11 cellular contexts compared by ENCODE assay signal in genomic region chr18:76452357-76452756, GRCh38. TPM values are rescaled to one million over a fixed set of nuclear protein-coding genes. Genes with fewer than 3 reads are reported as not detected.
DNase-seq lines count a peak whose midpoint lies in the region; ATAC-seq and TF ChIP-seq lines count a peak whose summit lies in the region.
"Had no signal": no experiment of that assay in that cellular context is flagged by ENCODE, and none has a peak within 500 bp of the region (broad histone marks: within the 10 kb centered on the region; RNA-seq: fewer than 3 reads in every experiment).

No MANE protein-coding gene starts in this region.

- H2AFZ ChIP-seq in mesenchymal stem cell (ENCODE audit: low read depth, low read length), result no peak overlapping the region

- no peak overlapping the region for H4K91ac ChIP-seq in mesenchymal stem cell (ENCODE audit: low read length)

- peak overlapping the region; percentile 96 for H3K9ac ChIP-seq in mesenchymal stem cell (ENCODE audit: low read length)

- H3K27me3 Mint-ChIP-seq in activated T-helper 1 cell treated with anti-CD3 and anti-CD28 coated beads, Interleukin-12 subunit alpha, Interleukin-12 subunit beta, Interleukin-2, Interleukin-4 antibody, amounts not matched to agents 30 ng/mL and 10 ng/mL and 1 ng/mL, durations not matched to agents 14 hours and 24 hours and 36 hours (ENCODE audit: insufficient read depth), result peaks cover 39% of the 10 kb centered on the region

- no peak for DNase-seq in right atrium auricular region (ENCODE audit: low spot score)
- no peak for DNase-seq in heart right ventricle
- no peak for DNase-seq in activated T-helper 1 cell treated with anti-CD3 and anti-CD28 coated beads, Interleukin-12 subunit alpha, Interleukin-12 subunit beta, Interleukin-2, Interleukin-4 antibody, amounts not matched to agents 30 ng/mL and 10 ng/mL and 1 ng/mL, durations not matched to agents 14 hours and 24 hours and 36 hours (ENCODE audit: low spot score)
- peak; percentile 81 for DNase-seq in mesenchymal stem cell
- DNase-seq in uterus, result no peak
- no peak for DNase-seq in left colon
- DNase-seq in kidney tubule cell (ENCODE audit: low spot score), result no peak
- DNase-seq in GOT3 (lab: John Stamatoyannopoulos, UW), result no peak
- DNase-seq: DMS 273 treated with DMSO at 0.1 percent for 48 hours, kidney, NCI-H2171 treated with DMSO at 0.1 percent for 48 hours had no signal

- no peak for TF ChIP-seq CTCF in right atrium auricular region (IDR thresholded peaks at IDR 0.05)
- TF ChIP-seq CTCF in heart right ventricle (IDR thresholded peaks at IDR 0.05), result no peak
- TF ChIP-seq CTCF in uterus (IDR thresholded peaks at IDR 0.05), result no peak

- WGBS in heart right ventricle, 2 donors, result 62 to 67% methylated on average over 8 of the region's 8 CpGs
- WGBS in mesenchymal stem cell, result 6% methylated on average over 6 of the region's 8 CpGs

- H3K79me1 ChIP-seq in mesenchymal stem cell (replicated peaks; ENCODE audit: low read length, poor library complexity, severe bottlenecking), result peaks cover 11% of the 10 kb centered on the region

- ATAC-seq in heart right ventricle (no peak), left colon (no peak)

- H3K27me3 ChIP-seq in right atrium auricular region, result no peaks in the 10 kb centered on the region
- no peaks in the 10 kb centered on the region for H3K27me3 ChIP-seq in heart right ventricle
- H3K27me3 ChIP-seq in mesenchymal stem cell (ENCODE audit: control insufficient read depth in 1 of 2, insufficient read depth in 1 of 2, low read length in 2 of 2), result no peaks in the 10 kb centered on the region
- H3K27me3 ChIP-seq in uterus, result no peaks in the 10 kb centered on the region

- no peak overlapping the region for H2AK5ac ChIP-seq in mesenchymal stem cell (ENCODE audit: low read length, severe bottlenecking)

- H3K4me1 ChIP-seq in right atrium auricular region (peaks cover 0 to 51% of the 10 kb centered on the region in 2 donors), heart right ventricle (peaks cover 2 to 90% (median 65%) of the 10 kb centered on the region in 9 donors), mesenchymal stem cell (ENCODE audit: control insufficient read depth, insufficient read depth, low read depth, low read length) (peaks cover 36% of the 10 kb centered on the region), uterus (peaks cover 11 to 14% of the 10 kb centered on the region in 2 donors)

- H3K9me3 Mint-ChIP-seq in activated T-helper 1 cell treated with anti-CD3 and anti-CD28 coated beads, Interleukin-12 subunit alpha, Interleukin-12 subunit beta, Interleukin-2, Interleukin-4 antibody, amounts not matched to agents 30 ng/mL and 10 ng/mL and 1 ng/mL, durations not matched to agents 14 hours and 24 hours and 36 hours, result no peaks in the 10 kb centered on the region

- no peak overlapping the region for H2BK15ac ChIP-seq in mesenchymal stem cell (ENCODE audit: low read depth, poor library complexity, severe bottlenecking)

- no peak overlapping the region for H2BK5ac ChIP-seq in mesenchymal stem cell (ENCODE audit: low read depth, low read length, poor library complexity, severe bottlenecking)

- H3K4me2 ChIP-seq in mesenchymal stem cell (ENCODE audit: low read length, poor library complexity, severe bottlenecking), result peak overlapping the region; percentile 78

- H3K36me3 Mint-ChIP-seq in activated T-helper 1 cell treated with anti-CD3 and anti-CD28 coated beads, Interleukin-12 subunit alpha, Interleukin-12 subunit beta, Interleukin-2, Interleukin-4 antibody, amounts not matched to agents 30 ng/mL and 10 ng/mL and 1 ng/mL, durations not matched to agents 14 hours and 24 hours and 36 hours (ENCODE audit: low read depth), result peaks cover 6% of the 10 kb centered on the region

- no peak for TF ChIP-seq POLR2A in uterus (IDR thresholded peaks at IDR 0.05)

- peak overlapping the region; percentile 5 for H3K4me3 Mint-ChIP-seq in activated T-helper 1 cell treated with anti-CD3 and anti-CD28 coated beads, Interleukin-12 subunit alpha, Interleukin-12 subunit beta, Interleukin-2, Interleukin-4 antibody, amounts not matched to agents 30 ng/mL and 10 ng/mL and 1 ng/mL, durations not matched to agents 14 hours and 24 hours and 36 hours

- no peak overlapping the region for H3K14ac ChIP-seq in mesenchymal stem cell (ENCODE audit: low read length in 2 of 2)

- H3K4ac ChIP-seq in mesenchymal stem cell (ENCODE audit: low read depth in 1 of 2, low read length in 2 of 2), result no peak overlapping the region

- no peak overlapping the region for H3K18ac ChIP-seq in mesenchymal stem cell (ENCODE audit: low read depth in 1 of 2, low read length in 2 of 2)

- H3K4me1 Mint-ChIP-seq in activated T-helper 1 cell treated with anti-CD3 and anti-CD28 coated beads, Interleukin-12 subunit alpha, Interleukin-12 subunit beta, Interleukin-2, Interleukin-4 antibody, amounts not matched to agents 30 ng/mL and 10 ng/mL and 1 ng/mL, durations not matched to agents 14 hours and 24 hours and 36 hours (ENCODE audit: low read depth), result peaks cover 16% of the 10 kb centered on the region

- H3K27ac ChIP-seq in right atrium auricular region (peak overlapping the region; percentile 86 to 89), heart right ventricle (peak overlapping the region in 5 of 10 donors; percentile 75 to 90 (median 81)), mesenchymal stem cell (ENCODE audit: low read length, poor library complexity, severe bottlenecking) (peak overlapping the region; percentile 68), uterus (peak overlapping the region; percentile 91 to 94)

- H3K23ac ChIP-seq in mesenchymal stem cell (ENCODE audit: low read length in 2 of 2), result no peak overlapping the region

- no peak overlapping the region for H2BK120ac ChIP-seq in mesenchymal stem cell (ENCODE audit: low read depth, low read length)

- H3K4me3 ChIP-seq in right atrium auricular region (no peak overlapping the region), heart right ventricle (peak overlapping the region in 1 of 10 donors; percentile 63), mesenchymal stem cell (ENCODE audit: insufficient read depth in 1 of 2, low read depth in 1 of 2, low read length in 2 of 2) (no peak overlapping the region), uterus (peak overlapping the region; percentile 4 to 52)

- intact Hi-C loops in heart right ventricle (cut with DNase I), result loop anchor here in 6 of 10 donors (5.0 kb wide), 2 partner anchors 35 to 40 kb away; no protein-coding TSS in a partner anchor
- intact Hi-C loops in activated T-helper 1 cell treated with anti-CD3 and anti-CD28 coated beads, Interleukin-12 subunit alpha, Interleukin-12 subunit beta, Interleukin-2, Interleukin-4 antibody, amounts not matched to agents 30 ng/mL and 10 ng/mL and 1 ng/mL, durations not matched to agents 14 hours and 24 hours and 36 hours (cut with micrococcal nuclease), result no loop called here
- intact Hi-C loops in uterus (cut with DNase I; ENCODE audit: low total_unique reads), result no loop called here
- intact Hi-C loops in left colon (cut with DNase I, micrococcal nuclease), result loop anchor here in 1 of 2 donors (5.0 kb wide), 1 partner anchor 35 kb away; no protein-coding TSS in a partner anchor

- no peak overlapping the region for H4K8ac ChIP-seq in mesenchymal stem cell (ENCODE audit: low read length)

- H3K36me3 ChIP-seq in right atrium auricular region, result no peaks in the 10 kb centered on the region
- H3K36me3 ChIP-seq in heart right ventricle, result no peaks in the 10 kb centered on the region
- peaks cover 0 to 2% of the 10 kb centered on the region in 2 experiments for H3K36me3 ChIP-seq in mesenchymal stem cell (ENCODE audit: control insufficient read depth in 1 of 2, insufficient read depth in 2 of 2, low read depth in 1 of 2, low read length in 2 of 2)
- no peaks in the 10 kb centered on the region for H3K36me3 ChIP-seq in uterus

- no peak overlapping the region for H3K27ac Mint-ChIP-seq in activated T-helper 1 cell treated with anti-CD3 and anti-CD28 coated beads, Interleukin-12 subunit alpha, Interleukin-12 subunit beta, Interleukin-2, Interleukin-4 antibody, amounts not matched to agents 30 ng/mL and 10 ng/mL and 1 ng/mL, durations not matched to agents 14 hours and 24 hours and 36 hours

- H3K9me3 ChIP-seq in right atrium auricular region, result no peaks in the 10 kb centered on the region
- H3K9me3 ChIP-seq in heart right ventricle, result no peaks in the 10 kb centered on the region
- no peaks in the 10 kb centered on the region for H3K9me3 ChIP-seq in mesenchymal stem cell (ENCODE audit: control insufficient read depth, low read length)
- H3K9me3 ChIP-seq in uterus, result no peaks in the 10 kb centered on the region

- H2BK12ac ChIP-seq in mesenchymal stem cell (ENCODE audit: low read length in 2 of 2), result no peak overlapping the region

RNA-seq across cellular contexts. Expression of gene ZNF516, which starts 42.7 kb away (rescaled TPM):
- total RNA-seq in right atrium auricular region, result 10 to 100 TPM; 11.0 to 14.0 TPM
- total RNA-seq in heart right ventricle, result 10 to 100 TPM; 13.4 to 24.8 (median 19.0) TPM
- polyA plus RNA-seq in heart right ventricle, result 1 to 10 TPM; 2.6 to 8.2 TPM
- 1.3 and 2.0 TPM in 2 replicates for total RNA-seq in activated T-helper 1 cell treated with anti-CD3 and anti-CD28 coated beads, Interleukin-12 subunit alpha, Interleukin-12 subunit beta, Interleukin-2, Interleukin-4 antibody, amounts not matched to agents 30 ng/mL and 10 ng/mL and 1 ng/mL, durations not matched to agents 14 hours and 24 hours and 36 hours
- 13.7 TPM for polyA plus RNA-seq in mesenchymal stem cell (2013, experiment 1 of 2)
- 14.9 TPM for polyA plus RNA-seq in mesenchymal stem cell (2013, experiment 2 of 2)
- 100 to 1,000 TPM in 1 of 4 donors, 10 to 100 TPM in 3; 29.4 to 177 (median 65.7) TPM for total RNA-seq in uterus
- total RNA-seq in left colon, result 10 to 100 TPM; 23.1 to 23.6 TPM

Comparison
In these comparisons a context has a peak if more than half of its experiments do, and no peak if none do; other contexts are left out.
1. H3K4me3 ChIP-seq: peak in uterus (2 of 2); none in right atrium auricular region (0 of 2) and mesenchymal stem cell (0 of 2).
2. intact Hi-C loops: an anchor here in heart right ventricle (5.0 kb wide); none called in activated T-helper 1 cell treated with anti-CD3 and anti-CD28 coated beads, Interleukin-12 subunit alpha, Interleukin-12 subunit beta, Interleukin-2, Interleukin-4 antibody, amounts not matched to agents 30 ng/mL and 10 ng/mL and 1 ng/mL, durations not matched to agents 14 hours and 24 hours and 36 hours and uterus.